In the genomic region with DNA sequence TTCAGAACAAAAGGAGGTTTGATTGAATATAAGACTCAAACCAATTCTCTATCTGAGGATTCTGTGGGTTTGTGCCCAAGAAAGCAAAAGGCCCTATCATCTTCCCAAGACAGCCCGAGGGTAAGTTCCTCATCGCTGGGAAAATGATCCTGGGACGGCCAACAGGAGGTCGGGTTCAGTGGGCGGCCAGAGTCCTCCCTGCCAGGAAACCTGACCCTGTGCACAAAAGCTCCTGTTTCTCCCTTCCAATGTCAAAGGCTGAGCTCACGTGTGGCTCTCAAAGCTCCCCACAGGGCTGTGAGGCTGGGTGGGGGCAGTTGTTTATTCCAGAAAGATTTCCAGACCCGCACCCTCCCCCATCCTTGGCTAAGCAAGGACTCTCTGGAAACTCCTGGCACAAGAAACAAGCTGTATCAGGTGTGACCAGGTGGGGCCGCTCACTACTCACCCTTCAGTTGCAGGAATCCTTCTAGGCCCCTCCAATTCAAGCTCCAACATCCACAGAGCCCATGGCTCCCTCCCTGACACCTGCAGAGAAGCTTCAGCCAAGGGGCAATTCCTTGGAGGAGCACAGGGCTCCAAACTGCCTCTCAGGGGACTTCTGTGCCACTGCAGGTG, we compare ENCODE assay signal across 10 cellular contexts.
DNase-seq lines count a peak whose midpoint lies in the region; ATAC-seq and TF ChIP-seq lines count a peak whose summit lies in the region.
"Had no signal": no experiment of that assay in that cellular context is flagged by ENCODE, and none has a peak within 500 bp of the region (broad histone marks: within the 10 kb centered on the region; RNA-seq: fewer than 3 reads in every experiment).

No MANE protein-coding gene starts in this region.

- H3F3A ChIP-seq in SK-N-SH (replicated peaks; ENCODE audit: insufficient read depth) = no peaks in the 10 kb centered on the region

- H3K27me3 ChIP-seq in SK-N-SH (ENCODE audit: insufficient read depth) = no peaks in the 10 kb centered on the region

- peaks cover 21% of the 10 kb centered on the region for H3K36me3 Mint-ChIP-seq in type B pancreatic cell

- WGBS in SK-N-SH (ENCODE audit: low lambda C conversion rate) = 40% methylated on average over 8 of the region's 8 CpGs

- H3K36me3 ChIP-seq in SK-N-SH (replicated peaks in 1 of 2; ENCODE audit: control insufficient read depth in 1 of 2, insufficient read depth in 2 of 2, low read length in 1 of 2) = no peaks in the 10 kb centered on the region

- H3K9me3 ChIP-seq in SK-N-SH = no peaks in the 10 kb centered on the region

- H3K27ac ChIP-seq in SK-N-SH (ENCODE audit: low read depth in 2 of 2, low read length in 1 of 2) = no peak overlapping the region

- peak overlapping the region; percentile 45 for H3K4me3 Mint-ChIP-seq in type B pancreatic cell

- no peak for ATAC-seq in SK-N-SH treated with all-trans-retinoic acid at 6 μM for 48 hours
- no peak for ATAC-seq in stimulated activated naive CD8-positive, alpha-beta T cell treated with anti-CD3 and anti-CD28 coated beads, Interleukin-15, Interleukin-2, amounts not matched to agents 100 U/mL and 50 U/mL, for 24 hours

- no peak for TF ChIP-seq CTCF in SK-N-SH (IDR thresholded peaks at IDR 0.05)
- peak; percentile 27 for TF ChIP-seq CTCF in fibroblast of the aortic adventitia (IDR thresholded peaks at IDR 0.05; ENCODE audit: insufficient read depth, low read length)
- peak; percentile 57 for TF ChIP-seq CTCF in type B pancreatic cell (conservative IDR thresholded peaks at IDR 0.05)

- TF ChIP-seq EP300 in SK-N-SH (IDR thresholded peaks at IDR 0.05; ENCODE audit: borderline replicate concordance in 1 of 2, low read depth in 1 of 2, low read length in 1 of 2) = no peak

- TF ChIP-seq RAD21 in SK-N-SH (IDR thresholded peaks at IDR 0.05; ENCODE audit: low read length) = peak; percentile 44; the same call in 1 of the 2 replicates

- no peaks in the 10 kb centered on the region for H3K4me1 ChIP-seq in SK-N-SH (ENCODE audit: control insufficient read depth in 1 of 2, insufficient read depth in 2 of 2, low read depth in 1 of 2, low read length in 1 of 2)

- H3K79me2 ChIP-seq in SK-N-SH (ENCODE audit: insufficient read depth) = no peaks in the 10 kb centered on the region

- peaks cover 14% of the 10 kb centered on the region for H3K4me1 Mint-ChIP-seq in type B pancreatic cell (ENCODE audit: unreplicated experiment)

- H2AFZ ChIP-seq in SK-N-SH (ENCODE audit: low read depth) = no peak overlapping the region

- no peak overlapping the region for H3K27ac Mint-ChIP-seq in type B pancreatic cell

- CTCF ChIA-PET in SK-N-SH (lab: Yijun Ruan, JAX) = interaction anchor here (0.6 to 1.4 kb wide), 5 partner anchors 21 to 515 kb away, joined by 3 read pairs; no protein-coding TSS in a partner anchor

- POLR2A ChIA-PET in SK-N-SH (lab: Yijun Ruan, JAX) = no interaction called here

- H3K9me2 ChIP-seq in SK-N-SH = no peaks in the 10 kb centered on the region

- H4K20me1 ChIP-seq in SK-N-SH (ENCODE audit: insufficient read depth) = no peaks in the 10 kb centered on the region

- H3K4me2 ChIP-seq in SK-N-SH = no peak overlapping the region

- no peak overlapping the region for H3K9ac ChIP-seq in SK-N-SH

- H3K4me3 ChIP-seq in SK-N-SH (ENCODE audit: low read depth in 2 of 2, low read length in 1 of 2) (no peak overlapping the region), fibroblast of the aortic adventitia (ENCODE audit: low read depth, low read length) (no peak overlapping the region)

- no peak for DNase-seq in SK-N-SH
- DNase-seq in NCI-H526 (lab: John Stamatoyannopoulos, UW) = peak; percentile 36 to 81
- DNase-seq in fibroblast of the aortic adventitia (ENCODE audit: low read depth) = peak; percentile 18
- DNase-seq in type B pancreatic cell (ENCODE audit: extremely low spot score, unreplicated experiment) = no peak
- no peak for DNase-seq in epidermal melanocyte (ENCODE audit: insufficient read length, low spot score)
- no peak for DNase-seq in RPMI8226
- no peak for DNase-seq in stimulated activated naive CD8-positive, alpha-beta T cell treated with anti-CD3 and anti-CD28 coated beads, Interleukin-15, Interleukin-2, amounts not matched to agents 100 U/mL and 50 U/mL, for 24 hours
- DNase-seq: AML-193, HCEC 1CT had no signal

- H3K9me3 Mint-ChIP-seq in type B pancreatic cell = peaks cover 14% of the 10 kb centered on the region

- H3K27me3 Mint-ChIP-seq in type B pancreatic cell = no peaks in the 10 kb centered on the region

TF ChIP-seq in SK-N-SH, 30 proteins besides CTCF, POLR2A, EP300 and RAD21 (continues in another document):
- TF ChIP-seq, protein P1, sequence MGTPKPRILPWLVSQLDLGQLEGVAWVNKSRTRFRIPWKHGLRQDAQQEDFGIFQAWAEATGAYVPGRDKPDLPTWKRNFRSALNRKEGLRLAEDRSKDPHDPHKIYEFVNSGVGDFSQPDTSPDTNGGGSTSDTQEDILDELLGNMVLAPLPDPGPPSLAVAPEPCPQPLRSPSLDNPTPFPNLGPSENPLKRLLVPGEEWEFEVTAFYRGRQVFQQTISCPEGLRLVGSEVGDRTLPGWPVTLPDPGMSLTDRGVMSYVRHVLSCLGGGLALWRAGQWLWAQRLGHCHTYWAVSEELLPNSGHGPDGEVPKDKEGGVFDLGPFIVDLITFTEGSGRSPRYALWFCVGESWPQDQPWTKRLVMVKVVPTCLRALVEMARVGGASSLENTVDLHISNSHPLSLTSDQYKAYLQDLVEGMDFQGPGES (IDR thresholded peaks at IDR 0.05; ENCODE audit: low read depth, low read length) = no peak
- TF ChIP-seq RCOR1 (IDR thresholded peaks at IDR 0.05; ENCODE audit: low read length) (no peak), TAF1 (IDR thresholded peaks at IDR 0.05; ENCODE audit: borderline replicate concordance, low read depth, low read length) (no peak), CHD2 (IDR thresholded peaks at IDR 0.05; ENCODE audit: low read length, partially characterized antibody) (no peak), POLR2AphosphoS5 (IDR thresholded peaks at IDR 0.05; ENCODE audit: low read depth, low read length) (no peak), YY1 (IDR thresholded peaks at IDR 0.05; ENCODE audit: low read depth) (no peak), FOSL2 (IDR thresholded peaks at IDR 0.05; ENCODE audit: borderline replicate concordance, low read depth) (no peak), TCF12 (IDR thresholded peaks at IDR 0.05) (no peak), ELF1 (IDR thresholded peaks at IDR 0.05) (no peak), SIN3A (IDR thresholded peaks at IDR 0.05; ENCODE audit: borderline replicate concordance, low read depth, low read length) (no peak)
- TF ChIP-seq, protein P2, sequence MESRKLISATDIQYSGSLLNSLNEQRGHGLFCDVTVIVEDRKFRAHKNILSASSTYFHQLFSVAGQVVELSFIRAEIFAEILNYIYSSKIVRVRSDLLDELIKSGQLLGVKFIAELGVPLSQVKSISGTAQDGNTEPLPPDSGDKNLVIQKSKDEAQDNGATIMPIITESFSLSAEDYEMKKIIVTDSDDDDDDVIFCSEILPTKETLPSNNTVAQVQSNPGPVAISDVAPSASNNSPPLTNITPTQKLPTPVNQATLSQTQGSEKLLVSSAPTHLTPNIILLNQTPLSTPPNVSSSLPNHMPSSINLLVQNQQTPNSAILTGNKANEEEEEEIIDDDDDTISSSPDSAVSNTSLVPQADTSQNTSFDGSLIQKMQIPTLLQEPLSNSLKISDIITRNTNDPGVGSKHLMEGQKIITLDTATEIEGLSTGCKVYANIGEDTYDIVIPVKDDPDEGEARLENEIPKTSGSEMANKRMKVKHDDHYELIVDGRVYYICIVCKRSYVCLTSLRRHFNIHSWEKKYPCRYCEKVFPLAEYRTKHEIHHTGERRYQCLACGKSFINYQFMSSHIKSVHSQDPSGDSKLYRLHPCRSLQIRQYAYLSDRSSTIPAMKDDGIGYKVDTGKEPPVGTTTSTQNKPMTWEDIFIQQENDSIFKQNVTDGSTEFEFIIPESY (IDR thresholded peaks at IDR 0.05; ENCODE audit: borderline replicate concordance, low read depth) = no peak

TF ChIP-seq in SK-N-SH treated with all-trans-retinoic acid at 6 μM for 48 hours, 23 proteins besides CTCF, POLR2A, EP300 and RAD21 (continues in another document):
- TF ChIP-seq OSR1 (CRISPR knock-in tag; IDR thresholded peaks at IDR 0.05) (no peak), ESRRG (CRISPR knock-in tag; IDR thresholded peaks at IDR 0.05) (no peak), ARNTL (CRISPR knock-in tag; IDR thresholded peaks at IDR 0.05; ENCODE audit: borderline replicate concordance, low read depth) (no peak), BACH2 (CRISPR knock-in tag; IDR thresholded peaks at IDR 0.05; ENCODE audit: borderline replicate concordance) (no peak), RARB (CRISPR knock-in tag; IDR thresholded peaks at IDR 0.05) (no peak)
- TF ChIP-seq, protein P3, sequence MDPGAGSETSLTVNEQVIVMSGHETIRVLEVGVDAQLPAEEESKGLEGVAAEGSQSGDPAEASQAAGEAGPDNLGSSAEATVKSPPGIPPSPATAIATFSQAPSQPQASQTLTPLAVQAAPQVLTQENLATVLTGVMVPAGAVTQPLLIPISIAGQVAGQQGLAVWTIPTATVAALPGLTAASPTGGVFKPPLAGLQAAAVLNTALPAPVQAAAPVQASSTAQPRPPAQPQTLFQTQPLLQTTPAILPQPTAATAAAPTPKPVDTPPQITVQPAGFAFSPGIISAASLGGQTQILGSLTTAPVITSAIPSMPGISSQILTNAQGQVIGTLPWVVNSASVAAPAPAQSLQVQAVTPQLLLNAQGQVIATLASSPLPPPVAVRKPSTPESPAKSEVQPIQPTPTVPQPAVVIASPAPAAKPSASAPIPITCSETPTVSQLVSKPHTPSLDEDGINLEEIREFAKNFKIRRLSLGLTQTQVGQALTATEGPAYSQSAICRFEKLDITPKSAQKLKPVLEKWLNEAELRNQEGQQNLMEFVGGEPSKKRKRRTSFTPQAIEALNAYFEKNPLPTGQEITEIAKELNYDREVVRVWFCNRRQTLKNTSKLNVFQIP (CRISPR knock-in tag; IDR thresholded peaks at IDR 0.05; ENCODE audit: borderline replicate concordance, low read depth) = no peak

Comparison
In these comparisons a context has a peak if more than half of its experiments do, and no peak if none do; other contexts are left out.
1. DNase-seq: peak in NCI-H526 (2 of 2) and fibroblast of the aortic adventitia (single experiment); none in SK-N-SH (single experiment), type B pancreatic cell (single experiment), epidermal melanocyte (single experiment), RPMI8226 (single experiment) and stimulated activated naive CD8-positive, alpha-beta T cell treated with anti-CD3 and anti-CD28 coated beads, Interleukin-15, Interleukin-2, amounts not matched to agents 100 U/mL and 50 U/mL, for 24 hours (single experiment).